ENCODE assay signal across 25 cellular contexts in the genomic region with DNA sequence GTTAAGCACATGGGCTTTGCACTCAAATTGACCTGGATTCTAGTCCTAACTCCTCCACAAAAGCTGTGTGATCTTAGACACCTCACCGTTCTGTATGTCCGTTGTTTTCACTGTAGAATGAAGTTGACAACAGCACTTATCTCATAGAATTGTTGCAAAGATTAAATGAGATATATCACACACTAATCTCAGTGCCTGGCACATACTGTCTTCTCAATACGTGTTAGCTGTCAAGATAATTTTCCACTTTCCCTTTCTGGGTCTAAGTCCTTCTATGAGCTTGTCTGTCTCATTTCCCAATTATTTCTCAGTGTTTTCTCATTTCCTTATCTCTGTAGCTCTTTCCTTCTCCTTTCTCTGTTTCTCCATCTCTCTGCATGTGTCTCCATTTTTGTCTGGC.
"Had no signal": no experiment of that assay in that cellular context is flagged by ENCODE, and none has a peak within 500 bp of the region (broad histone marks: within the 10 kb centered on the region; RNA-seq: fewer than 3 reads in every experiment).

No MANE protein-coding gene starts in this region.

- H3K27me3 ChIP-seq: colonic mucosa, dorsolateral prefrontal cortex, esophagus muscularis mucosa, gastrocnemius medialis, gastroesophageal sphincter, heart left ventricle had no signal

- H3K9me3 Mint-ChIP-seq: dendritic cell treated with granulocyte-macrophage colony-stimulating factor and Interleukin-4, amounts not matched to agents 40 ng/mL and 50 ng/mL, for 4 days had no signal

- ATAC-seq: effector memory CD8-positive, alpha-beta T cell; esophagus mucosa; foreskin keratinocyte; gastrocnemius medialis; gastroesophageal sphincter; heart left ventricle; heart right ventricle had no signal

- H3K4me1 ChIP-seq: colonic mucosa, esophagus squamous epithelium, foreskin keratinocyte, heart left ventricle, heart right ventricle had no signal

- DNase-seq: colonic mucosa; cortex of kidney; dermis blood vessel endothelial cell; dorsolateral prefrontal cortex; effector CD4-positive, alpha-beta T cell; effector CD8-positive, alpha-beta T cell; effector memory CD4-positive, alpha-beta T cell; effector memory CD8-positive, alpha-beta T cell; endodermal cell; erythroblast; esophagus squamous epithelium; foreskin fibroblast; foreskin keratinocyte; foreskin melanocyte; gastrocnemius medialis; glutamatergic neuron; head of caudate nucleus; heart left ventricle; heart right ventricle had no signal

- H3K4me3 Mint-ChIP-seq: dendritic cell treated with granulocyte-macrophage colony-stimulating factor and Interleukin-4, amounts not matched to agents 40 ng/mL and 50 ng/mL, for 4 days; effector memory CD8-positive, alpha-beta T cell; endodermal cell had no signal

- H3K9me3 ChIP-seq: colonic mucosa, gastrocnemius medialis had no signal

- H3K27ac ChIP-seq: colonic mucosa, coronary artery, dorsolateral prefrontal cortex, epithelial cell of prostate, esophagus muscularis mucosa, esophagus squamous epithelium, foreskin keratinocyte, gastrocnemius medialis, gastroesophageal sphincter, heart left ventricle, heart right ventricle had no signal

- H3K4me3 ChIP-seq: colonic mucosa, coronary artery, dorsolateral prefrontal cortex, esophagus muscularis mucosa, esophagus squamous epithelium, gastrocnemius medialis, gastroesophageal sphincter, heart left ventricle, heart right ventricle had no signal

- H3K36me3 ChIP-seq: colonic mucosa, esophagus muscularis mucosa, esophagus squamous epithelium, gastrocnemius medialis, gastroesophageal sphincter, heart left ventricle, heart right ventricle had no signal

- H3K27ac Mint-ChIP-seq: dendritic cell treated with granulocyte-macrophage colony-stimulating factor and Interleukin-4, amounts not matched to agents 40 ng/mL and 50 ng/mL, for 4 days; effector memory CD8-positive, alpha-beta T cell; endodermal cell had no signal

- H3K4me1 Mint-ChIP-seq: endodermal cell had no signal
